Comparison of ENCODE assay signal across 8 cellular contexts in the genomic region with DNA sequence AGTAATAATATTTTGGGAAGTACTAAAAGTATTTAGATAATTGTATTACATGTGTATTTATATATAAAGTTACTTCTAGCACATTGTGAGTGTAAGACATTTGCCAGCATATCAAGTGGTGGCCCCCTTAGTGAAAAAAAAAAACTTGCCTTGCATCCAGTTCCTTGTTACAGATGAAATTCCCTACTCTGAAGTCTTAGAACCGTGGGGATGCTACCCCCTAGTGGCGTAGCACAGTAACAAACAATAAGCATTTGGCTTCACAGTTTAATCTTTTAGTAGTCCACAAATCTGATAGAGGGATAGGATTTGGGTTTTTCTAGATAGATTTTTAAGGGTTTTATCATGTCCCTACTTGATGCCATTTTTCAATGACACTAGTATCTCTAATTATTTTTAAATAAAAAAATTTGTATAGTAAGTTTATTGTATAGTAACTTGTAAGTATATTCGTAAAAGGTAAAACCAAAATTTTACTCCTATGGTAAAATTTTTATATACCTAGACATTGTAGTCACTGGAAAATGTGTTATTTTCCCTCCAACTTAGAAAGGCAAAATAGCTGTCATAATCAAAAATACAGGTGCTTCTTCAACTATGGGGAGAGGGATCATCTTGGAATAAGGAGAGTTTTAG. TPM values are rescaled to one million over a fixed set of nuclear protein-coding genes. Genes with fewer than 3 reads are reported as not detected.
A peak's percentile ranks its signal among the peaks of the same experiment; 100 is the strongest.
DNase-seq lines count a peak whose midpoint lies in the region; ATAC-seq and TF ChIP-seq lines count a peak whose summit lies in the region.

No MANE protein-coding gene starts in this region.

- no peak overlapping the region for H3K4me2 ChIP-seq in fibroblast of lung (ENCODE audit: extremely low read depth, insufficient read depth, low read length)
- H3K4me2 ChIP-seq in neural progenitor cell: no peak overlapping the region

- no peak for TF ChIP-seq POLR2A in thyroid gland (IDR thresholded peaks at IDR 0.05)

- no peak overlapping the region for H3K27ac Mint-ChIP-seq in activated T-cell treated with anti-CD3 and anti-CD28 coated beads, Interleukin-2, amount 50 U/mL, for 24 hours
- no peak overlapping the region for H3K27ac Mint-ChIP-seq in neural progenitor cell

- H3K79me2 ChIP-seq in fibroblast of lung (ENCODE audit: control insufficient read depth, insufficient read depth, low read length) (peaks cover 53% of the 10 kb centered on the region), neural progenitor cell (ENCODE audit: low read depth) (peaks cover 82% of the 10 kb centered on the region)

- no peak overlapping the region for H3K4me3 Mint-ChIP-seq in activated T-cell treated with anti-CD3 and anti-CD28 coated beads, Interleukin-2, amount 50 U/mL, for 24 hours
- H3K4me3 Mint-ChIP-seq in neural progenitor cell: no peak overlapping the region

- peaks cover 7% of the 10 kb centered on the region for H3K4me1 Mint-ChIP-seq in activated T-cell treated with anti-CD3 and anti-CD28 coated beads, Interleukin-2, amount 50 U/mL, for 24 hours (ENCODE audit: low read depth)
- no peaks in the 10 kb centered on the region for H3K4me1 Mint-ChIP-seq in neural progenitor cell

- peaks cover 86% of the 10 kb centered on the region for H3K36me3 Mint-ChIP-seq in activated T-cell treated with anti-CD3 and anti-CD28 coated beads, Interleukin-2, amount 50 U/mL, for 24 hours (ENCODE audit: low read depth)
- H3K36me3 Mint-ChIP-seq in neural progenitor cell: peaks cover 31% of the 10 kb centered on the region

- intact Hi-C loops in Panc1 (cut with micrococcal nuclease; ENCODE audit: unreplicated experiment): loop anchor here (5.0 kb wide), 2 partner anchors 251 to 381 kb away; no protein-coding TSS in a partner anchor
- intact Hi-C loops in thyroid gland (cut with DNase I): loop anchor here (5.0 to 10.0 kb wide), 2 partner anchors 251 to 379 kb away; no protein-coding TSS in a partner anchor

- H4K20me1 ChIP-seq in fibroblast of lung (ENCODE audit: control insufficient read depth, extremely low read depth, insufficient read depth, low read length) (no peaks in the 10 kb centered on the region), neural progenitor cell (ENCODE audit: low read depth) (peaks cover 31% of the 10 kb centered on the region)

- no peaks in the 10 kb centered on the region for H3K9me3 Mint-ChIP-seq in activated T-cell treated with anti-CD3 and anti-CD28 coated beads, Interleukin-2, amount 50 U/mL, for 24 hours
- no peaks in the 10 kb centered on the region for H3K9me3 Mint-ChIP-seq in neural progenitor cell

- POLR2A ChIA-PET in Panc1 (lab: Charles Lee): no interaction called here

- H3K27me3 ChIP-seq in Panc1 (ENCODE audit: control insufficient read depth, insufficient read depth, low read length): no peaks in the 10 kb centered on the region
- no peaks in the 10 kb centered on the region for H3K27me3 ChIP-seq in fibroblast of lung (ENCODE audit: control insufficient read depth, insufficient read depth, low read length)
- no peaks in the 10 kb centered on the region for H3K27me3 ChIP-seq in neural progenitor cell
- no peaks in the 10 kb centered on the region for H3K27me3 ChIP-seq in thyroid gland

- peaks cover 35% of the 10 kb centered on the region for H3F3A ChIP-seq in neural progenitor cell (ENCODE audit: low read depth)

- H3K4me3 ChIP-seq in Panc1 (ENCODE audit: low read depth in 2 of 2, low read length in 2 of 2) (no peak overlapping the region), fibroblast of lung (replicated peaks in 1 of 4; ENCODE audit: control extremely low read depth in 1 of 4, insufficient read depth in 1 of 4, low read depth in 3 of 4, low read length in 4 of 4) (no peak overlapping the region), neural progenitor cell (no peak overlapping the region), thyroid gland (replicated peaks in 1 of 3) (no peak overlapping the region)

- H3K9ac ChIP-seq in fibroblast of lung (ENCODE audit: insufficient read depth, low read length): no peak overlapping the region
- H3K9ac ChIP-seq in neural progenitor cell: no peak overlapping the region

- no peaks in the 10 kb centered on the region for H3K27me3 Mint-ChIP-seq in activated T-cell treated with anti-CD3 and anti-CD28 coated beads, Interleukin-2, amount 50 U/mL, for 24 hours
- H3K27me3 Mint-ChIP-seq in neural progenitor cell (ENCODE audit: insufficient read depth, low read depth): no peaks in the 10 kb centered on the region

- peak; percentile 85; the same call in 1 of the 2 replicates for TF ChIP-seq CTCF in Panc1 (IDR thresholded peaks at IDR 0.05)
- peak; percentile 86 to 94 for TF ChIP-seq CTCF in fibroblast of lung (conservative IDR thresholded peaks at IDR 0.05 in 1 of 2, IDR thresholded peaks at IDR 0.05 in 1 of 2; ENCODE audit: low read depth in 1 of 2, low read length in 2 of 2)
- peak; percentile 90 for TF ChIP-seq CTCF in neural progenitor cell (IDR thresholded peaks at IDR 0.05)
- TF ChIP-seq CTCF in thyroid gland (IDR thresholded peaks at IDR 0.05): peak; percentile 72 to 90 (median 77)

- DNase-seq in COLO829 (ENCODE audit: low spot score): peak; percentile 80
- peak; percentile 82 to 92 for DNase-seq in Kasumi-1 (lab: John Stamatoyannopoulos, UW)
- no peak for DNase-seq in Panc1 (ENCODE audit: low read depth, low spot score)
- DNase-seq in activated T-cell treated with anti-CD3 and anti-CD28 coated beads, Interleukin-2, amount 50 U/mL, for 24 hours: peak; percentile 59
- peak; percentile 74 to 91 for DNase-seq in fibroblast of lung (ENCODE audit: low read depth in 2 of 2)
- DNase-seq in neural progenitor cell (ENCODE audit: low spot score): peak; percentile 78
- peak; percentile 47 to 65 for DNase-seq in thyroid gland

- H2AFZ ChIP-seq in fibroblast of lung (ENCODE audit: low read length) (no peak overlapping the region), neural progenitor cell (replicated peaks) (no peak overlapping the region)

- in situ Hi-C loops in Panc1 (cut with HindIII; ENCODE audit: low pct_unique_long_range_greater_than_20kb, low sequenced_read_pairs): no loop called here

- WGBS in thyroid gland, 2 donors: 45 to 48% methylated on average over 3 of the region's 3 CpGs

- H3K9me3 ChIP-seq in Panc1 (ENCODE audit: control insufficient read depth, insufficient read depth, low read depth, low read length) (no peaks in the 10 kb centered on the region), fibroblast of lung (ENCODE audit: control insufficient read depth, insufficient read depth, low read depth, low read length) (no peaks in the 10 kb centered on the region), neural progenitor cell (ENCODE audit: low read depth) (no peaks in the 10 kb centered on the region), thyroid gland (no peaks in the 10 kb centered on the region)

- ATAC-seq in GM21381 (IDR thresholded peaks at IDR 0.05; ENCODE audit: unreplicated experiment): peak; percentile 67
- peak; percentile 76 for ATAC-seq in Panc1

- CTCF ChIA-PET in Panc1 (lab: Charles Lee): interaction anchor here (0.7 to 1.1 kb wide), 3 partner anchors 12 to 858 kb away, joined by 3 to 5 read pairs (median 4); no protein-coding TSS in a partner anchor

- H3K27ac ChIP-seq in Panc1 (ENCODE audit: low read length): no peak overlapping the region
- no peak overlapping the region for H3K27ac ChIP-seq in fibroblast of lung (ENCODE audit: insufficient read depth, low read length)
- no peak overlapping the region for H3K27ac ChIP-seq in neural progenitor cell
- H3K27ac ChIP-seq in thyroid gland: no peak overlapping the region

- no peaks in the 10 kb centered on the region for H3K4me1 ChIP-seq in Panc1 (ENCODE audit: control insufficient read depth, insufficient read depth, low read length)
- H3K4me1 ChIP-seq in fibroblast of lung (ENCODE audit: control insufficient read depth, extremely low read depth, insufficient read depth, low read length): no peaks in the 10 kb centered on the region
- no peaks in the 10 kb centered on the region for H3K4me1 ChIP-seq in neural progenitor cell
- H3K4me1 ChIP-seq in thyroid gland: no peaks in the 10 kb centered on the region

- BruUV-seq in Panc1 (replicated peaks; lab: Mats Ljungman, UMichigan): no TSS peak

- H3K36me3 ChIP-seq in Panc1 (ENCODE audit: control insufficient read depth, insufficient read depth, low read length) (peaks cover 80% of the 10 kb centered on the region), fibroblast of lung (ENCODE audit: control insufficient read depth, insufficient read depth, low read length) (no peaks in the 10 kb centered on the region), neural progenitor cell (peaks cover 45% of the 10 kb centered on the region), thyroid gland (peaks cover 0 to 4% of the 10 kb centered on the region in 2 donors)

RNA-seq across cellular contexts. Expression of a gene that starts 14.3 kb away (rescaled TPM):
- 160 TPM for total RNA-seq in Panc1 (2021; ENCODE audit: unreplicated experiment)
- 57.2 TPM for polyA plus RNA-seq in Panc1 (2012; ENCODE audit: insufficient read length)
- total RNA-seq in fibroblast of lung: 38.0 and 48.4 TPM in 2 replicates
- 34.7 and 83.5 TPM in 2 replicates for polyA plus RNA-seq in fibroblast of lung
- 29.9 and 66.1 TPM in 2 replicates for polyA plus RNA-seq in fibroblast of lung (2012)
- polyA minus RNA-seq in fibroblast of lung (ENCODE audit: low replicate concordance): 4.5 and 14.4 TPM in 2 replicates
- total RNA-seq in neural progenitor cell (ENCODE audit: low replicate concordance): 233 and 382 TPM in 2 replicates
- total RNA-seq in thyroid gland: 10 to 100 TPM; 25.5 to 53.5 (median 40.7) TPM

RNA-seq across cellular contexts. Expression of a gene that starts 14.7 kb away (rescaled TPM):
- total RNA-seq in Panc1 (2021; ENCODE audit: unreplicated experiment) (35.1 TPM), fibroblast of lung (75.0 and 76.5 TPM in 2 replicates), neural progenitor cell (ENCODE audit: low replicate concordance) (69.0 and 90.0 TPM in 2 replicates), thyroid gland (100 to 1,000 TPM in 1 of 4 donors, 10 to 100 TPM in 3; 43.8 to 111 (median 51.0) TPM)
- 19.5 TPM for polyA plus RNA-seq in Panc1 (2012; ENCODE audit: insufficient read length)
- polyA plus RNA-seq in fibroblast of lung: 29.7 and 38.4 TPM in 2 replicates
- polyA plus RNA-seq in fibroblast of lung (2012): 20.5 and 24.3 TPM in 2 replicates
- 1.4 and 7.3 TPM in 2 replicates for polyA minus RNA-seq in fibroblast of lung (ENCODE audit: low replicate concordance)

RNA-seq across cellular contexts. Expression of a gene that starts 35.9 kb away (rescaled TPM):
- total RNA-seq in Panc1 (2021; ENCODE audit: unreplicated experiment): 27.9 TPM
- polyA plus RNA-seq in Panc1 (2012; ENCODE audit: insufficient read length): 9.2 TPM
- total RNA-seq in fibroblast of lung: 15.2 and 31.2 TPM in 2 replicates
- 13.6 and 20.0 TPM in 2 replicates for polyA plus RNA-seq in fibroblast of lung
- polyA plus RNA-seq in fibroblast of lung (2012): 11.2 and 16.2 TPM in 2 replicates
- polyA minus RNA-seq in fibroblast of lung (ENCODE audit: low replicate concordance): 10.6 and 10.9 TPM in 2 replicates
- 80.9 and 120 TPM in 2 replicates for total RNA-seq in neural progenitor cell (ENCODE audit: low replicate concordance)
- total RNA-seq in thyroid gland: 1 to 10 TPM; 3.3 to 5.6 (median 3.8) TPM
